ENCODE assay signal across 1 cellular context in the genomic region with DNA sequence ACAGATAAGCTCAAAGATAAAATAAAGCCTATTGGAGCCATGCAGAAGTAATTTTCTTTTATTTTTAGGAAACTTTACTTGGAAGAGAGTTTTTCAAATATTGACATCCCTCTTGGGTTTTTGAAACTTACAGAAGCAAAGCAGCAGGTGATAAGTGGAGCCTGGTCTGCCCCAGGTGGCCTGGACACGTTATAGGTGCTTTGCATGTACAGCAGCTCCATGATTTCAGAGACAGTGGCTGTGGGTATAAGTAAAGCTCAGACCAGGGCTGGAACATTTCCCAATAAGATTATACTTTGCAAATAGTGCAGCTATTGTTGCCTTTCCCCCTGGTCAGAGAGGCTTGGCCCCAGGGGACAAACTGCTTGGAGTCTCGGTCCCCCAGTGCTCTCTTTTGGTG.
TF ChIP-seq lines count a peak whose summit lies in the region.

No MANE protein-coding gene starts in this region.

TF ChIP-seq in K562, 482 proteins besides CTCF, POLR2A, EP300 and RAD21 (continued from another document):
- TF ChIP-seq, protein P1, sequence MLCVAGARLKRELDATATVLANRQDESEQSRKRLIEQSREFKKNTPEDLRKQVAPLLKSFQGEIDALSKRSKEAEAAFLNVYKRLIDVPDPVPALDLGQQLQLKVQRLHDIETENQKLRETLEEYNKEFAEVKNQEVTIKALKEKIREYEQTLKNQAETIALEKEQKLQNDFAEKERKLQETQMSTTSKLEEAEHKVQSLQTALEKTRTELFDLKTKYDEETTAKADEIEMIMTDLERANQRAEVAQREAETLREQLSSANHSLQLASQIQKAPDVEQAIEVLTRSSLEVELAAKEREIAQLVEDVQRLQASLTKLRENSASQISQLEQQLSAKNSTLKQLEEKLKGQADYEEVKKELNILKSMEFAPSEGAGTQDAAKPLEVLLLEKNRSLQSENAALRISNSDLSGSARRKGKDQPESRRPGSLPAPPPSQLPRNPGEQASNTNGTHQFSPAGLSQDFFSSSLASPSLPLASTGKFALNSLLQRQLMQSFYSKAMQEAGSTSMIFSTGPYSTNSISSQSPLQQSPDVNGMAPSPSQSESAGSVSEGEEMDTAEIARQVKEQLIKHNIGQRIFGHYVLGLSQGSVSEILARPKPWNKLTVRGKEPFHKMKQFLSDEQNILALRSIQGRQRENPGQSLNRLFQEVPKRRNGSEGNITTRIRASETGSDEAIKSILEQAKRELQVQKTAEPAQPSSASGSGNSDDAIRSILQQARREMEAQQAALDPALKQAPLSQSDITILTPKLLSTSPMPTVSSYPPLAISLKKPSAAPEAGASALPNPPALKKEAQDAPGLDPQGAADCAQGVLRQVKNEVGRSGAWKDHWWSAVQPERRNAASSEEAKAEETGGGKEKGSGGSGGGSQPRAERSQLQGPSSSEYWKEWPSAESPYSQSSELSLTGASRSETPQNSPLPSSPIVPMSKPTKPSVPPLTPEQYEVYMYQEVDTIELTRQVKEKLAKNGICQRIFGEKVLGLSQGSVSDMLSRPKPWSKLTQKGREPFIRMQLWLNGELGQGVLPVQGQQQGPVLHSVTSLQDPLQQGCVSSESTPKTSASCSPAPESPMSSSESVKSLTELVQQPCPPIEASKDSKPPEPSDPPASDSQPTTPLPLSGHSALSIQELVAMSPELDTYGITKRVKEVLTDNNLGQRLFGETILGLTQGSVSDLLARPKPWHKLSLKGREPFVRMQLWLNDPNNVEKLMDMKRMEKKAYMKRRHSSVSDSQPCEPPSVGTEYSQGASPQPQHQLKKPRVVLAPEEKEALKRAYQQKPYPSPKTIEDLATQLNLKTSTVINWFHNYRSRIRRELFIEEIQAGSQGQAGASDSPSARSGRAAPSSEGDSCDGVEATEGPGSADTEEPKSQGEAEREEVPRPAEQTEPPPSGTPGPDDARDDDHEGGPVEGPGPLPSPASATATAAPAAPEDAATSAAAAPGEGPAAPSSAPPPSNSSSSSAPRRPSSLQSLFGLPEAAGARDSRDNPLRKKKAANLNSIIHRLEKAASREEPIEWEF (CRISPR knock-in tag; IDR thresholded peaks at IDR 0.05) = no peak
- TF ChIP-seq ZNF316 (IDR thresholded peaks at IDR 0.05) (no peak), TBL1XR1 (IDR thresholded peaks at IDR 0.05; ENCODE audit: low read length in 2 of 2) (no peak), HDGF (IDR thresholded peaks at IDR 0.05) (no peak), NFIX (CRISPR knock-in tag; IDR thresholded peaks at IDR 0.05; ENCODE audit: low read depth) (no peak)
- TF ChIP-seq, protein P2, sequence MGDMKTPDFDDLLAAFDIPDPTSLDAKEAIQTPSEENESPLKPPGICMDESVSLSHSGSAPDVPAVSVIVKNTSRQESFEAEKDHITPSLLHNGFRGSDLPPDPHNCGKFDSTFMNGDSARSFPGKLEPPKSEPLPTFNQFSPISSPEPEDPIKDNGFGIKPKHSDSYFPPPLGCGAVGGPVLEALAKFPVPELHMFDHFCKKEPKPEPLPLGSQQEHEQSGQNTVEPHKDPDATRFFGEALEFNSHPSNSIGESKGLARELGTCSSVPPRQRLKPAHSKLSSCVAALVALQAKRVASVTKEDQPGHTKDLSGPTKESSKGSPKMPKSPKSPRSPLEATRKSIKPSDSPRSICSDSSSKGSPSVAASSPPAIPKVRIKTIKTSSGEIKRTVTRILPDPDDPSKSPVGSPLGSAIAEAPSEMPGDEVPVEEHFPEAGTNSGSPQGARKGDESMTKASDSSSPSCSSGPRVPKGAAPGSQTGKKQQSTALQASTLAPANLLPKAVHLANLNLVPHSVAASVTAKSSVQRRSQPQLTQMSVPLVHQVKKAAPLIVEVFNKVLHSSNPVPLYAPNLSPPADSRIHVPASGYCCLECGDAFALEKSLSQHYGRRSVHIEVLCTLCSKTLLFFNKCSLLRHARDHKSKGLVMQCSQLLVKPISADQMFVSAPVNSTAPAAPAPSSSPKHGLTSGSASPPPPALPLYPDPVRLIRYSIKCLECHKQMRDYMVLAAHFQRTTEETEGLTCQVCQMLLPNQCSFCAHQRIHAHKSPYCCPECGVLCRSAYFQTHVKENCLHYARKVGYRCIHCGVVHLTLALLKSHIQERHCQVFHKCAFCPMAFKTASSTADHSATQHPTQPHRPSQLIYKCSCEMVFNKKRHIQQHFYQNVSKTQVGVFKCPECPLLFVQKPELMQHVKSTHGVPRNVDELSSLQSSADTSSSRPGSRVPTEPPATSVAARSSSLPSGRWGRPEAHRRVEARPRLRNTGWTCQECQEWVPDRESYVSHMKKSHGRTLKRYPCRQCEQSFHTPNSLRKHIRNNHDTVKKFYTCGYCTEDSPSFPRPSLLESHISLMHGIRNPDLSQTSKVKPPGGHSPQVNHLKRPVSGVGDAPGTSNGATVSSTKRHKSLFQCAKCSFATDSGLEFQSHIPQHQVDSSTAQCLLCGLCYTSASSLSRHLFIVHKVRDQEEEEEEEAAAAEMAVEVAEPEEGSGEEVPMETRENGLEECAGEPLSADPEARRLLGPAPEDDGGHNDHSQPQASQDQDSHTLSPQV (IDR thresholded peaks at IDR 0.05) = no peak
